Comparison of ENCODE assay signal across 9 cellular contexts in the genomic region with DNA sequence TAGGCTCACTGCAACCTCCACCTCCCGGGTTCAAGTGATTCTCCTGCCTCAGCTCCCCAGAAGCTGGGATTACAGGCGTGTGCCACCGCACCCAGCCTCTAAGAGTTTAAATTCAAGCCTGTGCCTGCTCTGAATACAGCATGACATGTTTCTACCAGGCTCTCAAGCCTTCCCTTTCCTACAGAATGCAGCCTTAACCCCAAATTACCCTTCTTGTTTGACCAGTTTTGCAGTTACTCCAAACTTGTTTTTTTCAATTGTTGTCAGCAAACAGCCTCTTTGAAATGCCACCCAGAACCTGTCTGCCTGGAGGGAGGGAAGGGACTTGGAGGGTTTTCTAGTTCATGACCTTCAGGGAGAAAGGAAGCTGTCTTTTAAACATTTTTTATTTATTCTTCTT. TPM values are rescaled to one million over a fixed set of nuclear protein-coding genes. Genes with fewer than 3 reads are reported as not detected.
A peak's percentile ranks its signal among the peaks of the same experiment; 100 is the strongest.
DNase-seq lines count a peak whose midpoint lies in the region; ATAC-seq, FAIRE-seq and TF ChIP-seq lines count a peak whose summit lies in the region.
"Had no signal": no experiment of that assay in that cellular context is flagged by ENCODE, and none has a peak within 500 bp of the region (broad histone marks: within the 10 kb centered on the region; RNA-seq: fewer than 3 reads in every experiment).

No MANE protein-coding gene starts in this region.

- FAIRE-seq in kidney (lab: Jason Lieb, UNC): no peak

- CTCF ChIA-PET in WTC11 (lab: Charles Lee): interaction anchor here (1.8 kb wide), 1 partner anchor 20 kb away, joined by 7 read pairs; no protein-coding TSS in a partner anchor

- DNase-seq in HFFc6 (no peak), WTC11 (ENCODE audit: low spot score) (no peak), kidney (no peak), superior temporal gyrus (ENCODE audit: extremely low spot score) (peak; percentile 28), retina (no peak), endothelial cell (ENCODE audit: low spot score) (no peak)
- DNase-seq in activated naive CD4-positive, alpha-beta T cell (lab: John Stamatoyannopoulos, UW): no peak
- DNase-seq: heart right ventricle, NCI-H2171 treated with DMSO at 0.1 percent for 48 hours had no signal

- no peak overlapping the region for H3K4me3 Mint-ChIP-seq in HFFc6
- H3K4me3 Mint-ChIP-seq in WTC11: no peak overlapping the region
- no peak overlapping the region for H3K4me3 Mint-ChIP-seq in endothelial cell (ENCODE audit: unreplicated experiment)

- POLR2A ChIA-PET in WTC11 (lab: Charles Lee): no interaction called here

- intact Hi-C loops in kidney (cut with DNase I): no loop called here

- no peak overlapping the region for H3K9ac ChIP-seq in kidney (ENCODE audit: low read length in 2 of 2)

- no peak for ATAC-seq in WTC11

- no peaks in the 10 kb centered on the region for H3K9me3 ChIP-seq in kidney (ENCODE audit: control insufficient read depth in 1 of 2, low read length in 2 of 2)
- H3K9me3 ChIP-seq: heart right ventricle had no signal

- H3K9me3 Mint-ChIP-seq in HFFc6 (no peaks in the 10 kb centered on the region), WTC11 (no peaks in the 10 kb centered on the region), endothelial cell (ENCODE audit: unreplicated experiment) (no peaks in the 10 kb centered on the region)

- peak overlapping the region; percentile 45 to 49 for H3K27ac ChIP-seq in kidney (ENCODE audit: low read depth in 2 of 2, low read length in 2 of 2)

- TF ChIP-seq CTCF in HFFc6 (IDR thresholded peaks at IDR 0.05) (no peak), WTC11 (IDR thresholded peaks at IDR 0.05) (no peak), kidney (IDR thresholded peaks at IDR 0.05; ENCODE audit: borderline replicate concordance, extremely low read depth, insufficient read depth) (no peak), endothelial cell (IDR thresholded peaks at IDR 0.05; ENCODE audit: unreplicated experiment) (no peak)

- peaks cover 2% of the 10 kb centered on the region; the same call in 1 of the 2 replicates for H3K27me3 Mint-ChIP-seq in HFFc6 (ENCODE audit: insufficient read depth)
- H3K27me3 Mint-ChIP-seq in WTC11 (ENCODE audit: low read depth): no peaks in the 10 kb centered on the region
- no peaks in the 10 kb centered on the region for H3K27me3 Mint-ChIP-seq in endothelial cell (ENCODE audit: unreplicated experiment)

- H3K36me3 Mint-ChIP-seq in HFFc6 (ENCODE audit: low read depth) (no peaks in the 10 kb centered on the region), WTC11 (no peaks in the 10 kb centered on the region), endothelial cell (ENCODE audit: low read depth, unreplicated experiment) (no peaks in the 10 kb centered on the region)

- no peak overlapping the region for H3K4me3 ChIP-seq in kidney (ENCODE audit: low read length in 2 of 2)
- H3K4me3 ChIP-seq: heart right ventricle had no signal

- peaks cover 27 to 29% of the 10 kb centered on the region in 2 donors for H3K4me1 ChIP-seq in kidney (ENCODE audit: control insufficient read depth in 1 of 2, insufficient read depth in 1 of 2, low read depth in 1 of 2, low read length in 2 of 2)

- no peaks in the 10 kb centered on the region for H3K36me3 ChIP-seq in kidney (ENCODE audit: control insufficient read depth in 1 of 2, insufficient read depth in 2 of 2, low read length in 2 of 2)

- H3K27ac Mint-ChIP-seq in HFFc6 (0 out of 2 replicates have a peak overlapping the region, but pooled peaks have one; percentile 48), WTC11 (peak overlapping the region; percentile 73; the same call in 1 of the 2 replicates), endothelial cell (ENCODE audit: unreplicated experiment) (no peak overlapping the region)

- peaks cover 39% of the 10 kb centered on the region for H3K4me1 Mint-ChIP-seq in HFFc6 (ENCODE audit: low read depth)
- peaks cover 18% of the 10 kb centered on the region for H3K4me1 Mint-ChIP-seq in WTC11
- peaks cover 16% of the 10 kb centered on the region for H3K4me1 Mint-ChIP-seq in endothelial cell (ENCODE audit: unreplicated experiment)

TF ChIP-seq in WTC11, 78 proteins besides CTCF, POLR2A, EP300 and RAD21:
- TF ChIP-seq NR3C1 (CRISPR knock-in tag; conservative IDR thresholded peaks at IDR 0.05; ENCODE audit: low read depth): no peak
- TF ChIP-seq SMAD4 (CRISPR knock-in tag; IDR thresholded peaks at IDR 0.05): no peak
- TF ChIP-seq, protein P1, sequence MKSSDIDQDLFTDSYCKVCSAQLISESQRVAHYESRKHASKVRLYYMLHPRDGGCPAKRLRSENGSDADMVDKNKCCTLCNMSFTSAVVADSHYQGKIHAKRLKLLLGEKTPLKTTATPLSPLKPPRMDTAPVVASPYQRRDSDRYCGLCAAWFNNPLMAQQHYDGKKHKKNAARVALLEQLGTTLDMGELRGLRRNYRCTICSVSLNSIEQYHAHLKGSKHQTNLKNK (CRISPR knock-in tag; IDR thresholded peaks at IDR 0.05): no peak
- TF ChIP-seq, protein P2, sequence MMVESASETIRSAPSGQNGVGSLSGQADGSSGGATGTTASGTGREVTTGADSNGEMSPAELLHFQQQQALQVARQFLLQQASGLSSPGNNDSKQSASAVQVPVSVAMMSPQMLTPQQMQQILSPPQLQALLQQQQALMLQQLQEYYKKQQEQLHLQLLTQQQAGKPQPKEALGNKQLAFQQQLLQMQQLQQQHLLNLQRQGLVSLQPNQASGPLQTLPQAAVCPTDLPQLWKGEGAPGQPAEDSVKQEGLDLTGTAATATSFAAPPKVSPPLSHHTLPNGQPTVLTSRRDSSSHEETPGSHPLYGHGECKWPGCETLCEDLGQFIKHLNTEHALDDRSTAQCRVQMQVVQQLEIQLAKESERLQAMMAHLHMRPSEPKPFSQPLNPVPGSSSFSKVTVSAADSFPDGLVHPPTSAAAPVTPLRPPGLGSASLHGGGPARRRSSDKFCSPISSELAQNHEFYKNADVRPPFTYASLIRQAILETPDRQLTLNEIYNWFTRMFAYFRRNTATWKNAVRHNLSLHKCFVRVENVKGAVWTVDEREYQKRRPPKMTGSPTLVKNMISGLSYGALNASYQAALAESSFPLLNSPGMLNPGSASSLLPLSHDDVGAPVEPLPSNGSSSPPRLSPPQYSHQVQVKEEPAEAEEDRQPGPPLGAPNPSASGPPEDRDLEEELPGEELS (CRISPR knock-in tag; IDR thresholded peaks at IDR 0.05): no peak
- no peak for TF ChIP-seq FOXP1 (CRISPR knock-in tag; IDR thresholded peaks at IDR 0.05; ENCODE audit: borderline replicate concordance)
- TF ChIP-seq EMX1 (CRISPR knock-in tag; IDR thresholded peaks at IDR 0.05): no peak
- no peak for TF ChIP-seq IRF1 (CRISPR knock-in tag; IDR thresholded peaks at IDR 0.05)
- TF ChIP-seq, protein P3, sequence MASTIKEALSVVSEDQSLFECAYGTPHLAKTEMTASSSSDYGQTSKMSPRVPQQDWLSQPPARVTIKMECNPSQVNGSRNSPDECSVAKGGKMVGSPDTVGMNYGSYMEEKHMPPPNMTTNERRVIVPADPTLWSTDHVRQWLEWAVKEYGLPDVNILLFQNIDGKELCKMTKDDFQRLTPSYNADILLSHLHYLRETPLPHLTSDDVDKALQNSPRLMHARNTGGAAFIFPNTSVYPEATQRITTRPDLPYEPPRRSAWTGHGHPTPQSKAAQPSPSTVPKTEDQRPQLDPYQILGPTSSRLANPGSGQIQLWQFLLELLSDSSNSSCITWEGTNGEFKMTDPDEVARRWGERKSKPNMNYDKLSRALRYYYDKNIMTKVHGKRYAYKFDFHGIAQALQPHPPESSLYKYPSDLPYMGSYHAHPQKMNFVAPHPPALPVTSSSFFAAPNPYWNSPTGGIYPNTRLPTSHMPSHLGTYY (CRISPR knock-in tag; IDR thresholded peaks at IDR 0.05): no peak

RNA-seq across cellular contexts. Expression of gene GLTP, which starts 15.4 kb away (rescaled TPM):
- 10 to 100 TPM; 77.4 to 87.9 (median 82.0) TPM for total RNA-seq in HFFc6 (2021; fragmentation: NEBNext Ultra II Directional; extraction: Animal tissue kit (Norgen Biotek cat#: 25700))
- 21.6 to 25.8 TPM (median 22.8 TPM) in 3 replicates for total RNA-seq in WTC11 (2021)
- 45.9 TPM for total RNA-seq in kidney
- polyA plus RNA-seq in kidney (ENCODE audit: insufficient read depth, low read depth, low replicate concordance): 56.4 TPM
- total RNA-seq in endothelial cell (ENCODE audit: unreplicated experiment): 51.2 TPM

RNA-seq across cellular contexts. Expression of gene TRPV4, which starts 31.7 kb away (rescaled TPM):
- total RNA-seq in HFFc6 (2021; fragmentation: NEBNext Ultra II Directional; extraction: Animal tissue kit (Norgen Biotek cat#: 25700)): 1 to 10 TPM; 1.6 to 2.5 (median 1.9) TPM
- total RNA-seq in WTC11 (2021) (2.9 to 5.4 TPM (median 5.1 TPM) in 3 replicates), kidney (6.0 TPM), endothelial cell (ENCODE audit: unreplicated experiment) (7.0 TPM)
- polyA plus RNA-seq in kidney (ENCODE audit: insufficient read depth, low read depth, low replicate concordance): 24.5 TPM

RNA-seq across cellular contexts. Expression of gene TCHP, which starts 35.2 kb away (rescaled TPM):
- 10 to 100 TPM; 15.0 to 21.0 (median 18.2) TPM for total RNA-seq in HFFc6 (2021; fragmentation: NEBNext Ultra II Directional; extraction: Animal tissue kit (Norgen Biotek cat#: 25700))
- 7.9 to 10.1 TPM (median 10.0 TPM) in 3 replicates for total RNA-seq in WTC11 (2021)
- total RNA-seq in kidney: 16.2 TPM
- 6.0 TPM for polyA plus RNA-seq in kidney (ENCODE audit: insufficient read depth, low read depth, low replicate concordance)
- 20.8 TPM for total RNA-seq in endothelial cell (ENCODE audit: unreplicated experiment)
